ENCODE assay signal across 28 cellular contexts in the genomic region with DNA sequence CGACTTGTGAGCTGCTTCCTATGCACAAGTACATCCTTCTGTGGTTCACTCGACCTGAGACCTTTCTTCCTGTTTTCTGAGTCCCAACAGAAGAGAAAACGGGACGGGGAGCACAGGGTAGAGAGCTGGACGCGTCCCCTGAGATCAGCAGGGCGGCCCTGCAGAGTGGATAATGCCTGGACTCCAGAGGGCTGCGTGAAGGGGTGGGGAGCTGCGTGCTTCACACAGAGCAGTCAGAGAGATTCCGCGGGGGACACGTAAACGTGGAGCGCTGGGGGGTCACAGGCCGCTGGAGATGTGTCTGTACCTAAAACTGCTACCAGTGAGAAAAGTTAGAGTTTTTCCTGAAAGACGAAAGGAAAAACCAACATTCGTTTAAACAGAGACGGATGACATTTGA. TPM values are rescaled to one million over a fixed set of nuclear protein-coding genes. Genes with fewer than 3 reads are reported as not detected.
"Had no signal": no experiment of that assay in that cellular context is flagged by ENCODE, and none has a peak within 500 bp of the region (broad histone marks: within the 10 kb centered on the region; RNA-seq: fewer than 3 reads in every experiment).

No MANE protein-coding gene starts in this region.

- H3K27ac ChIP-seq: brain microvascular endothelial cell, cardiac muscle cell, Peyer's patch, RWPE1, SJCRH30 had no signal

- H3K9ac ChIP-seq: SK-N-SH had no signal

- H3K4me2 ChIP-seq: SK-N-SH had no signal

- H3K9me3 Mint-ChIP-seq: activated CD4-positive, alpha-beta T cell treated with anti-CD3 and anti-CD28 coated beads, Interleukin-2, amount 10 ng/mL, durations not matched to agents 24 days and 14 days; activated naive CD4-positive, alpha-beta T cell treated with anti-CD3 and anti-CD28 coated beads for 36 hours; activated T-helper 17 cell treated with anti-CD3 and anti-CD28 coated beads, Interleukin-2, amount 50 U/mL, for 72 hours had no signal

- H3K36me3 ChIP-seq: brain microvascular endothelial cell, cardiac muscle cell, Peyer's patch, SJCRH30 had no signal

- H3K4me1 Mint-ChIP-seq: activated T-helper 17 cell treated with anti-CD3 and anti-CD28 coated beads, Interleukin-2, amount 50 U/mL, for 72 hours had no signal

- H3K27ac Mint-ChIP-seq: activated CD4-positive, alpha-beta T cell treated with anti-CD3 and anti-CD28 coated beads, Interleukin-2, amount 10 ng/mL, durations not matched to agents 24 days and 14 days; activated naive CD4-positive, alpha-beta T cell treated with anti-CD3 and anti-CD28 coated beads for 36 hours; activated naive CD8-positive, alpha-beta T cell; activated T-helper 17 cell treated with anti-CD3 and anti-CD28 coated beads, Interleukin-2, amount 50 U/mL, for 72 hours had no signal

- ATAC-seq: activated T-helper 17 cell treated with anti-CD3 and anti-CD28 coated beads, Interleukin-2, amount 50 U/mL, for 72 hours had no signal

- H3K4me3 Mint-ChIP-seq: activated CD4-positive, alpha-beta T cell treated with anti-CD3 and anti-CD28 coated beads, Interleukin-2, amount 10 ng/mL, durations not matched to agents 24 days and 14 days; activated naive CD4-positive, alpha-beta T cell treated with anti-CD3 and anti-CD28 coated beads for 36 hours; activated naive CD8-positive, alpha-beta T cell; activated T-helper 17 cell treated with anti-CD3 and anti-CD28 coated beads, Interleukin-2, amount 50 U/mL, for 72 hours had no signal

- H3K9me3 ChIP-seq: Peyer's patch, SJCRH30, SK-N-SH had no signal

- H3K4me1 ChIP-seq: Peyer's patch, SJCRH30 had no signal

- H3K27me3 ChIP-seq: brain microvascular endothelial cell, cardiac muscle cell, Peyer's patch, SJCRH30 had no signal

- DNase-seq: activated CD4-positive, alpha-beta T cell treated with anti-CD3 and anti-CD28 coated beads, Interleukin-2, amount 10 ng/mL, durations not matched to agents 24 days and 14 days; activated CD4-positive, alpha-beta T cell treated with anti-CD3 and anti-CD28 coated beads, Interleukin-2, amount 50 U/mL, for 48 hours; activated CD4-positive, CD25-positive, alpha-beta regulatory T cell treated with anti-CD3 and anti-CD28 coated beads, Interleukin-2, amount 50 U/mL, for 72 hours; activated CD8-positive, alpha-beta memory T cell treated with anti-CD3 and anti-CD28 coated beads for 24 hours; activated gamma-delta T cell; activated naive CD4-positive, alpha-beta T cell treated with anti-CD3 and anti-CD28 coated beads for 36 hours; activated T-cell treated with anti-CD3 and anti-CD28 coated beads, Interleukin-2, amount 50 U/mL, for 48 hours; brain microvascular endothelial cell; IMR-90; KG1; NCI-H1048; NCI-H1417; NCI-H2029; NCI-H2107; NCI-H2171 treated with DMSO at 0.1 percent for 48 hours; NCI-H226; NCI-H526 treated with DMSO at 0.1 percent for 48 hours; Peyer's patch; Right ventricle myocardium superior; SJCRH30; SK-N-SH had no signal

- H3K4me3 ChIP-seq: cardiac muscle cell, Peyer's patch, SJCRH30 had no signal

RNA-seq across cellular contexts. Expression of a gene that starts 46.3 kb away (rescaled TPM):
- total RNA-seq: activated CD4-positive, alpha-beta T cell treated with anti-CD3 and anti-CD28 coated beads, Interleukin-2, amount 10 ng/mL, durations not matched to agents 24 days and 14 days; activated naive CD4-positive, alpha-beta T cell treated with anti-CD3 and anti-CD28 coated beads for 36 hours; activated T-helper 17 cell treated with anti-CD3 and anti-CD28 coated beads, Interleukin-2, amount 50 U/mL, for 72 hours; LHCN-M2; NCI-H460; T-helper 1 cell treated with Interleukin-12 subunit alpha and Interleukin-12 subunit beta and Interleukin-4 antibody, amounts not matched to agents 30 ng/mL and 1 ng/mL, for 36 hours had no signal
- polyA plus RNA-seq: IMR-90 had no signal
